ENCODE assay signal across 1 cellular context in the genomic region with DNA sequence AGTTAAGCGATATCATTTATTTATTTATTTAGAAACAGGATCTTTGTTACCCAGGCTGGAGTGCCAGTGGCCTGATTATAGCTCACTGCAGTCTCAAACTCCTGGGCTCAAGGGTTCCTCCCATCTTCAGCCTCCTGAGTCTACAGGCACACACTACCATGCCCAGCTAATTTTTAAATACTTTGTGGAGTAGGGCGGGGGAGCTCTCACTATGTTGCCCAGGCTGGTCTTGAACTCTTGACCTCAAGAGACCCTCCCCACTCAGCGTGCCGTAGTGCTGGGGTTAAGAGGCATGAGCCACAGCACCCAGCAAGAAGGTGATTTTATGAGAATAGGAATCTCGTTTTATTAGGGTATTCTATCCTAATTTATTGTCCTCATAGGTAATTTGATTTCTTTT.
A peak's percentile ranks its signal among the peaks of the same experiment; 100 is the strongest.
TF ChIP-seq lines count a peak whose summit lies in the region.

No MANE protein-coding gene starts in this region.

TF ChIP-seq in HepG2, 621 proteins besides CTCF, POLR2A, EP300 and RAD21:
- TF ChIP-seq SMARCC2 (IDR thresholded peaks at IDR 0.05), result no peak
- TF ChIP-seq NR2F6 (IDR thresholded peaks at IDR 0.05), result 0 out of 2 replicates have a peak, but pooled peaks have one; percentile 38
- TF ChIP-seq NR2F6 (CRISPR knock-in tag; IDR thresholded peaks at IDR 0.05), result peak; percentile 53; the same call in 1 of the 2 replicates
- TF ChIP-seq RARA (CRISPR knock-in tag; IDR thresholded peaks at IDR 0.05), result peak; percentile 34; the same call in 1 of the 2 replicates
- TF ChIP-seq, protein P1, sequence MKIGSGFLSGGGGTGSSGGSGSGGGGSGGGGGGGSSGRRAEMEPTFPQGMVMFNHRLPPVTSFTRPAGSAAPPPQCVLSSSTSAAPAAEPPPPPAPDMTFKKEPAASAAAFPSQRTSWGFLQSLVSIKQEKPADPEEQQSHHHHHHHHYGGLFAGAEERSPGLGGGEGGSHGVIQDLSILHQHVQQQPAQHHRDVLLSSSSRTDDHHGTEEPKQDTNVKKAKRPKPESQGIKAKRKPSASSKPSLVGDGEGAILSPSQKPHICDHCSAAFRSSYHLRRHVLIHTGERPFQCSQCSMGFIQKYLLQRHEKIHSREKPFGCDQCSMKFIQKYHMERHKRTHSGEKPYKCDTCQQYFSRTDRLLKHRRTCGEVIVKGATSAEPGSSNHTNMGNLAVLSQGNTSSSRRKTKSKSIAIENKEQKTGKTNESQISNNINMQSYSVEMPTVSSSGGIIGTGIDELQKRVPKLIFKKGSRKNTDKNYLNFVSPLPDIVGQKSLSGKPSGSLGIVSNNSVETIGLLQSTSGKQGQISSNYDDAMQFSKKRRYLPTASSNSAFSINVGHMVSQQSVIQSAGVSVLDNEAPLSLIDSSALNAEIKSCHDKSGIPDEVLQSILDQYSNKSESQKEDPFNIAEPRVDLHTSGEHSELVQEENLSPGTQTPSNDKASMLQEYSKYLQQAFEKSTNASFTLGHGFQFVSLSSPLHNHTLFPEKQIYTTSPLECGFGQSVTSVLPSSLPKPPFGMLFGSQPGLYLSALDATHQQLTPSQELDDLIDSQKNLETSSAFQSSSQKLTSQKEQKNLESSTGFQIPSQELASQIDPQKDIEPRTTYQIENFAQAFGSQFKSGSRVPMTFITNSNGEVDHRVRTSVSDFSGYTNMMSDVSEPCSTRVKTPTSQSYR (CRISPR knock-in tag; IDR thresholded peaks at IDR 0.05; ENCODE audit: borderline replicate concordance), result peak; percentile 21; the same call in 1 of the 2 replicates
TF ChIP-seq in HepG2: peak in this region for 3.
